ENCODE assay signal across 4 cellular contexts in genomic region chr1:202240226-202240625, GRCh38. TPM values are rescaled to one million over a fixed set of nuclear protein-coding genes. Genes with fewer than 3 reads are reported as not detected.
"Had no signal": no experiment of that assay in that cellular context is flagged by ENCODE, and none has a peak within 500 bp of the region (broad histone marks: within the 10 kb centered on the region; RNA-seq: fewer than 3 reads in every experiment).

No MANE protein-coding gene starts in this region.

RNA-seq across cellular contexts. Expression of gene LGR6, which starts 46.6 kb away (rescaled TPM):
- total RNA-seq: M059J, OCI-LY7, SK-MEL-5 had no signal
- polyA plus RNA-seq: IgD-negative memory B cell had no signal
